ENCODE assay signal across 33 cellular contexts in the genomic region with DNA sequence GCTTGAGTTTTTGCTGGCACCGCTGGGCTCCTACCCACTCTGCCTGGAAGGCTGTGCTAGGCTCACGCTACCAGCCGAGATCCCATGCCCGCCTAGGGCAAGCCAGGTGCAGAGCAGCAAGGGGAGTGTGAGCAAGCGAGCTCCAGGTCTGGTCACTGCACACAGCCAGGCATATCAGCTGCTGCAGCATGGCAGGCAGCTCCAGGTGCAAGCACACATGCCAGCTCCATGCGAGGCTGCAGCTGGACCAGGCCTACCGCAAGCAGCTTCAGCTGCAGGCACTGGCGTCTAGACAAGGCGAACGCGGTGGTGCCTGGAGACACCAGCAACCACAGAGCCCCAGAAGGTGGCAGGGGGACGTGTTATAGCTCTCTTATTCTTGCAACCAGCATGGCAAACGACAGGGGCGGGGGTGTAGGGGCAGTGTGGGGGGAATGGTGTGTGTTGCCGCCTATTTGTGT.
"Had no signal": no experiment of that assay in that cellular context is flagged by ENCODE, and none has a peak within 500 bp of the region (broad histone marks: within the 10 kb centered on the region; RNA-seq: fewer than 3 reads in every experiment).

No MANE protein-coding gene starts in this region.

- DNase-seq: activated CD4-positive, alpha-beta T cell treated with anti-CD3 and anti-CD28 coated beads for 4 hours; activated CD4-positive, alpha-beta T cell treated with anti-CD3 and anti-CD28 coated beads, Interleukin-2, amount 50 U/mL, for 4 hours; activated naive CD4-positive, alpha-beta T cell treated with anti-CD3 and anti-CD28 coated beads for 36 hours; activated naive CD8-positive, alpha-beta T cell treated with anti-CD3 and anti-CD28 coated beads, Interleukin-2, amount 10 ng/mL, durations not matched to agents 7 days and 5 days; activated T-cell treated with anti-CD3 and anti-CD28 coated beads for 4 hours; activated T-cell treated with anti-CD3 and anti-CD28 coated beads, Interleukin-2, amount 50 U/mL, for 72 hours; caudate nucleus; endodermal cell; foreskin fibroblast; heart left ventricle; hypothalamus; immature natural killer cell; kidney glomerular epithelial cell; lower lobe of right lung; mesendoderm; mucosa of descending colon; ovary; retina; stimulated activated CD4-positive, alpha-beta T cell treated with anti-CD3 and anti-CD28 coated beads, Interleukin-1b, Interleukin-23, amount 100 ng/mL, for 48 hours; stimulated activated CD4-positive, alpha-beta T cell treated with anti-CD3 and anti-CD28 coated beads, Interleukin-4, amount 100 ng/mL, for 4 hours; stimulated activated CD8-positive, alpha-beta memory T cell treated with anti-CD3 and anti-CD28 coated beads, Interleukin-4, amount 100 ng/mL, for 48 hours; stimulated activated naive B cell treated with anti-CD40 and anti-IgM and Interleukin-4, amounts not matched to agents 10 μg/mL and 1 μg/mL and 100 μg/mL, for 72 hours; stomach; T-helper 9 cell; thyroid gland had no signal

- H3K4me1 ChIP-seq: heart left ventricle, lower lobe of right lung, prostate gland, stomach, thyroid gland, upper lobe of left lung had no signal

- ATAC-seq: activated T-cell treated with anti-CD3 and anti-CD28 coated beads, Interleukin-2, amount 50 U/mL, for 72 hours; esophagus mucosa; heart left ventricle; left lobe of liver; mucosa of descending colon; stimulated activated naive B cell treated with anti-CD40 and anti-IgM and Interleukin-4, amounts not matched to agents 10 μg/mL and 1 μg/mL and 100 μg/mL, for 72 hours had no signal

- FAIRE-seq: TTC549 had no signal

- H3K4me3 ChIP-seq: heart left ventricle, lower lobe of right lung, mucosa of descending colon, ovary, prostate gland, smooth muscle cell, stomach, thyroid gland, upper lobe of left lung had no signal

- H3K27me3 ChIP-seq: heart left ventricle, neutrophil, ovary, stomach, thyroid gland, upper lobe of left lung had no signal

- H3K27ac ChIP-seq: heart left ventricle, lower lobe of right lung, neutrophil, ovary, prostate gland, stomach, thyroid gland, upper lobe of left lung, VCaP had no signal

- H3K9me3 ChIP-seq: lower lobe of right lung, neutrophil, ovary, prostate gland, thyroid gland, upper lobe of left lung had no signal

- H3K36me3 ChIP-seq: heart left ventricle, lower lobe of right lung, neutrophil, ovary, prostate gland, stomach, thyroid gland, upper lobe of left lung had no signal

- H3K4me2 ChIP-seq: smooth muscle cell had no signal
